ENCODE assay signal across 8 cellular contexts in the genomic region with DNA sequence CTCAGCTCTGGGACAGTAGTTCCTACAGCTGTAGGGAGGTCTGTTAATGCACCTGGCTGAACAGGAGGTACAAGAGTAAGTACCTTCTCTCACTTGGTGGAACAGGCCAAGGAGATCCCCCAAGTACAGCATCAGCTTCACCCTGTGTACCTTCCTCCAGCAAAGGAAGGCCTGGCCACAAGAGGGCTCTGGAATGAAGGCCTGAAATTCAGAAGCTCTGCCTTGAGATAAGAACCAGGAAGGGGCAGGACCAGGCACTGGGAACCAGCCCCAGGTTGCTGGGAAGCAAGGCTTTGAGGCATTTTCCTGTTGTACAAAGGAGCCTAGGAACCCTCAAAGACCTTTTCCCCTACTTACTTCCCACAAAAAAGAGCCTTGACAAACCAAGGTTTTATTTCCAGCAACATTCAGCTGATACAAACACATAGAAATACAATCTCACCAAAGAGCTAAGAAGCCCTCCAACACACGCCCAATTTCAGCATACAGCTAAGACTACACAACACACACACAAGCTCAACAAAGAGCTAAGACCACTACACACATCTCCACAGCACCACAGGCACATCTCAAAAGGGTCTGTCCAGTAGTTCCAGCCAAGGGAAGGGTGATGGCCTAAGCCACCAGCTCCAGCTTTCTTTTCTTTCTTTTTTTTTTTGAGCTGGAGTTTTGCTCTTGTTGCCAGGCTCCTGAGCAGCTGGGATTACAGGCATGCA. TPM values are rescaled to one million over a fixed set of nuclear protein-coding genes. Genes with fewer than 3 reads are reported as not detected.
DNase-seq lines count a peak whose midpoint lies in the region; ATAC-seq and TF ChIP-seq lines count a peak whose summit lies in the region.

No MANE protein-coding gene starts in this region.

- POLR2A ChIA-PET in OCI-LY7 (lab: Charles Lee): interaction anchor here (0.6 to 1.4 kb wide), 7 partner anchors 24 to 371 kb away, joined by 3 to 4 read pairs (median 3); a partner anchor contains a TSS

- TF ChIP-seq CTCF in OCI-LY7 (conservative IDR thresholded peaks at IDR 0.05; ENCODE audit: low read length) (peak; percentile 84), fibroblast of villous mesenchyme (IDR thresholded peaks at IDR 0.05; ENCODE audit: insufficient read depth, low read depth, low read length) (peak; percentile 93), neutrophil (IDR thresholded peaks at IDR 0.05) (peak; percentile 55)

- H3K27ac ChIP-seq in OCI-LY7 (ENCODE audit: low read depth, low read length, poor library complexity, severe bottlenecking): no peak overlapping the region
- H3K27ac ChIP-seq in neutrophil: peak overlapping the region; percentile 62
- H3K27ac ChIP-seq in aorta (ENCODE audit: low read depth in 1 of 2, low read length in 2 of 2): no peak overlapping the region

- intact Hi-C loops in OCI-LY7 (cut with micrococcal nuclease; ENCODE audit: unreplicated experiment) (loop anchor here (1.0 to 5.0 kb wide), 4 partner anchors 41 to 160 kb away; a partner anchor contains a TSS), aorta (cut with DNase I) (loop anchor here (5.0 kb wide), 3 partner anchors 95 to 270 kb away; a partner anchor contains a TSS)

- H3K27me3 ChIP-seq in neutrophil (no peaks in the 10 kb centered on the region), aorta (ENCODE audit: control insufficient read depth in 1 of 2, insufficient read depth in 2 of 2, low read length in 1 of 2) (no peaks in the 10 kb centered on the region)

- no peaks in the 10 kb centered on the region for H3K79me2 ChIP-seq in OCI-LY7 (ENCODE audit: insufficient read depth, low read depth, low read length)

- no peaks in the 10 kb centered on the region for H4K20me1 ChIP-seq in OCI-LY7 (ENCODE audit: insufficient read depth, low read length)

- 73 to 76% methylated on average over 1 of the region's 1 CpG for WGBS in aorta, 2 donors

- no peaks in the 10 kb centered on the region for H3K9me3 ChIP-seq in OCI-LY7 (ENCODE audit: low read length)
- no peaks in the 10 kb centered on the region for H3K9me3 ChIP-seq in neutrophil
- H3K9me3 ChIP-seq in aorta (ENCODE audit: control insufficient read depth, low read length): no peaks in the 10 kb centered on the region

- no TSS peak for BruUV-seq in OCI-LY7 (replicated peaks; lab: Mats Ljungman, UMichigan)

- H3K4me1 ChIP-seq in OCI-LY7 (ENCODE audit: insufficient read depth, low read length, poor library complexity, severe bottlenecking) (peaks cover 11% of the 10 kb centered on the region), neutrophil (ENCODE audit: control insufficient read depth in 1 of 2, insufficient read depth in 1 of 2, low read depth in 1 of 2, low read length in 1 of 2) (peaks cover 0 to 6% of the 10 kb centered on the region in 2 experiments), aorta (ENCODE audit: control insufficient read depth in 1 of 2, insufficient read depth in 2 of 2, low read length in 2 of 2) (no peaks in the 10 kb centered on the region)

- peaks cover 12% of the 10 kb centered on the region for H3K36me3 ChIP-seq in OCI-LY7 (ENCODE audit: insufficient read depth, low read length)
- H3K36me3 ChIP-seq in neutrophil: peaks cover 58% of the 10 kb centered on the region
- peaks cover 0 to 3% of the 10 kb centered on the region in 2 donors for H3K36me3 ChIP-seq in aorta (ENCODE audit: control insufficient read depth in 1 of 2, insufficient read depth in 2 of 2, low read length in 1 of 2)

- CTCF ChIA-PET in OCI-LY7 (lab: Charles Lee; ENCODE audit: unreplicated experiment): interaction anchor here (0.7 to 1.3 kb wide), 7 partner anchors 23 to 141 kb away, joined by 3 to 7 read pairs (median 4); a partner anchor contains a TSS

- no peak overlapping the region for H3K4me2 ChIP-seq in OCI-LY7 (ENCODE audit: low read length)

- no peak overlapping the region for H2AFZ ChIP-seq in OCI-LY7 (ENCODE audit: low read length)

- DNase-seq in AG20443 (ENCODE audit: low spot score) (peak; percentile 80), GM19240 (ENCODE audit: insufficient read length, low spot score) (peak; percentile 56), OCI-LY7 (ENCODE audit: low spot score) (peak; percentile 70), fibroblast of villous mesenchyme (ENCODE audit: low read depth) (peak; percentile 82), aorta (peak in 1 of 2 donors; percentile 74)
- DNase-seq in activated effector memory CD4-positive, alpha-beta T cell treated with Interleukin-2 at 50 U/mL for 16 hours: peak; percentile 36

- ATAC-seq in aorta (ENCODE audit: low FRiP score) (peak; percentile 90), HG03097 (IDR thresholded peaks at IDR 0.05; ENCODE audit: low FRiP score, unreplicated experiment) (no peak)

- H3K4me3 ChIP-seq in OCI-LY7 (ENCODE audit: low read depth, low read length, poor library complexity, severe bottlenecking) (no peak overlapping the region), fibroblast of villous mesenchyme (ENCODE audit: low read depth, low read length) (no peak overlapping the region), neutrophil (ENCODE audit: low read depth in 1 of 2, low read length in 1 of 2) (no peak overlapping the region), aorta (ENCODE audit: low read length in 2 of 2) (no peak overlapping the region)

- H3K9me2 ChIP-seq in OCI-LY7 (ENCODE audit: insufficient read depth, low read length): no peaks in the 10 kb centered on the region

RNA-seq across cellular contexts. Expression of a gene that starts 23.5 kb away (rescaled TPM):
- 11.7 and 13.5 TPM in 2 replicates for total RNA-seq in OCI-LY7 (2014; rRNA removed; shearing (Covaris generic))
- total RNA-seq in OCI-LY7 (2022): 16.0 and 25.0 TPM in 2 replicates
- total RNA-seq in fibroblast of villous mesenchyme: 0.32 and 5.6 TPM in 2 replicates
- total RNA-seq in aorta: 10 to 100 TPM; 21.7 to 26.0 TPM
- 1 to 10 TPM; 2.4 to 8.0 TPM for polyA plus RNA-seq in aorta

RNA-seq across cellular contexts. Expression of a gene that starts 41.3 kb away (rescaled TPM):
- total RNA-seq in OCI-LY7 (2014; rRNA removed; shearing (Covaris generic)): 164 and 206 TPM in 2 replicates
- total RNA-seq in OCI-LY7 (2022) (73.4 and 89.2 TPM in 2 replicates), fibroblast of villous mesenchyme (1.6 and 18.6 TPM in 2 replicates), aorta (10 to 100 TPM in 1 of 2 donors, 1 to 10 TPM in 1; 9.1 to 12.5 TPM)
- 10 to 100 TPM; 13.2 to 31.9 TPM for polyA plus RNA-seq in aorta

RNA-seq across cellular contexts. Expression of a gene that starts 42.9 kb away (rescaled TPM):
- not detected in 2 replicates for total RNA-seq in OCI-LY7 (2014; rRNA removed; shearing (Covaris generic))
- total RNA-seq in OCI-LY7 (2022): not detected in 2 replicates
- total RNA-seq in fibroblast of villous mesenchyme: not detected in 2 replicates
- not detected for total RNA-seq in aorta
- 1 to 10 TPM; 4.5 to 5.5 TPM for polyA plus RNA-seq in aorta

RNA-seq across cellular contexts. Expression of a gene that starts 48.3 kb away (rescaled TPM):
- 83.1 and 97.5 TPM in 2 replicates for total RNA-seq in OCI-LY7 (2014; rRNA removed; shearing (Covaris generic))
- total RNA-seq in OCI-LY7 (2022) (57.6 and 60.9 TPM in 2 replicates), fibroblast of villous mesenchyme (52.5 and 62.2 TPM in 2 replicates), aorta (10 to 100 TPM; 42.2 to 67.0 TPM)
- polyA plus RNA-seq in aorta: 100 to 1,000 TPM in 1 of 2 donors, 10 to 100 TPM in 1; 33.8 to 124 TPM
